ENCODE assay signal across 7 cellular contexts in the genomic region with DNA sequence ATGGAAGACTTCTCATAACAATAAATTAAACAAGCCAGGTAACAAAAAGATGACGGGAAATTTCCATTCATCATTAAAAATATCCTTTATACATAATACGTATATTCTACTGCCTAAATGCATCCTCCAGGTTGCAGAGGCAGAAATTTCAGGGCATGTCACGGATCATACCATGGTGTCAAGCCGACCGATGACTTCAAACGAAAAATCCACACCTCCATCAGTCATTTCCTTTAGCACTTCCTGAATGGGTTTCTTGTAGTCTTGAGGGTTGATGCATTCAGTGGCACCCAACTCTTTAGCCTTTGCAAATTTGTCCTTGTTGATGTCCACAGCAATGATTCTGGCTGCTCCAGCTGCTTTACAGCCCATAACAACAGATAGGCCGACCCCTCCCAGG. TPM values are rescaled to one million over a fixed set of nuclear protein-coding genes. Genes with fewer than 3 reads are reported as not detected.
"Had no signal": no experiment of that assay in that cellular context is flagged by ENCODE, and none has a peak within 500 bp of the region (broad histone marks: within the 10 kb centered on the region; RNA-seq: fewer than 3 reads in every experiment).

No MANE protein-coding gene starts in this region.

RNA-seq across cellular contexts. Expression of gene ADH1C, which starts 9.9 kb away (rescaled TPM):
- total RNA-seq: GM23248, GM23338, H1, H7, H9, HFFc6 had no signal
- polyA plus RNA-seq: GM23248, GM23338, H1 had no signal

RNA-seq across cellular contexts. Expression of gene ADH1B, which starts 21.4 kb away (rescaled TPM):
- total RNA-seq: GM23248, GM23338, H1, H4, H7, H9, HFFc6 had no signal
- polyA plus RNA-seq: GM23338, H1 had no signal

RNA-seq across cellular contexts. Expression of gene ADH1A, which starts 51.8 kb away (rescaled TPM):
- total RNA-seq: GM23248, GM23338, H1, H4, H7, H9, HFFc6 had no signal
- polyA plus RNA-seq: GM23248, GM23338, H1 had no signal
